ENCODE assay signal across 8 cellular contexts in the genomic region with DNA sequence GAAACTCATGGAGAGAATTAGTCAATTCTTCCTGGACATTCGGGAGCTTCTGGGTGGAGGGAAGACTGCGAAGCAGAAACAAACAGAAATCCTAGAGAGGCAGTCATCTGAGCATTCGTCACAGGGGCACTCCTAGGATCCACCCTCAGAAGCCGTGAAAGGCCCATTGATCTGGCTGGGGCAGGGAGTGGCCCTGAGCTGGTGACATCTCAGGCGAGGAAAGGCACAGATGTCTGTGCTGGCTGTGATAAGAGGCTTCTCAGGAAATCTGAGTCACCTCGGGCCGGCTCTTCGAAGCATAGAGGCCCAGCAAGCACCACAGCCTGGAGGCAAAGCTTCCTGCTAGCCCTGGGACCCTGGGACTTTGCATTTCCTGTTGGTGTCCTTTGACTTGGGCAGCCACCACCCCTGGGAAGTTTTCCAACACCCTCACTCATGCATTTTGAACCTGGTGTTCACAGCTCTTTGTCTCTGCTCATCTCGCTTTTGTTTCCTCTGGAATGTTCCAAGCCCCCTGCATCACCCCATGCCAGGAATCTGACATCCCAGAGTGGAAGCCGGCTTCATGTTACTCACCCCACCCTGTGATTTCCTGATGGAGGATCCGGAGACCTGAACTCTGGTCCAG. TPM values are rescaled to one million over a fixed set of nuclear protein-coding genes. Genes with fewer than 3 reads are reported as not detected.
DNase-seq lines count a peak whose midpoint lies in the region; ATAC-seq and TF ChIP-seq lines count a peak whose summit lies in the region.

No MANE protein-coding gene starts in this region.

- no peak for TF ChIP-seq EP300 in transverse colon (IDR thresholded peaks at IDR 0.05; ENCODE audit: low read depth)

- H3K27ac ChIP-seq in transverse colon, result peak overlapping the region; percentile 33 to 68 (median 50)

- no peak for ATAC-seq in HG03378 (IDR thresholded peaks at IDR 0.05; ENCODE audit: unreplicated experiment)
- ATAC-seq in HG03520 (IDR thresholded peaks at IDR 0.05; ENCODE audit: unreplicated experiment), result no peak

- DNase-seq in AG08396 (ENCODE audit: low spot score) (peak; percentile 52), Kasumi-1 (lab: John Stamatoyannopoulos, UW) (peak; percentile 53 to 71), dermis microvascular lymphatic vessel endothelial cell (ENCODE audit: low read depth in 2 of 2) (peak; percentile 98), lower leg skin (ENCODE audit: low spot score in 2 of 2) (peak; percentile 89 to 94), transverse colon (peak; percentile 74), GM10266 (ENCODE audit: extremely low spot score) (no peak)

- H3K36me3 ChIP-seq in transverse colon, result no peaks in the 10 kb centered on the region

- 28 to 30% methylated on average over 10 to 11 of the region's 11 CpGs for WGBS in lower leg skin, 2 donors
- WGBS in transverse colon (ENCODE audit: low coverage in 1 of 2), 2 donors, result 8 to 29% methylated on average over 3 to 11 of the region's 11 CpGs

- TF ChIP-seq POLR2A in lower leg skin (IDR thresholded peaks at IDR 0.05) (no peak), transverse colon (IDR thresholded peaks at IDR 0.05) (no peak)

- H3K4me3 ChIP-seq in lower leg skin (ENCODE audit: low read depth, poor library complexity, severe bottlenecking) (no peak overlapping the region), transverse colon (no peak overlapping the region)

- peaks cover 0 to 10% (median 5%) of the 10 kb centered on the region in 4 donors for H3K4me1 ChIP-seq in transverse colon

- no peaks in the 10 kb centered on the region for H3K9me3 ChIP-seq in transverse colon

- TF ChIP-seq CTCF in lower leg skin (IDR thresholded peaks at IDR 0.05) (no peak), transverse colon (IDR thresholded peaks at IDR 0.05) (no peak), GM10266 (IDR thresholded peaks at IDR 0.05; ENCODE audit: control insufficient read depth, insufficient read depth, low read depth, missing control alignments) (no peak)

- intact Hi-C loops in lower leg skin (cut with DNase I; ENCODE audit: low total_unique reads), result no loop called here
- intact Hi-C loops in transverse colon (cut with DNase I; ENCODE audit: low total_unique reads), result no loop called here

- no peaks in the 10 kb centered on the region for H3K27me3 ChIP-seq in transverse colon

- in situ Hi-C loops in transverse colon (cut with MboI; ENCODE audit: low pct_ligation_motif_present in 1 of 4, low pct_unique_long_range_greater_than_20kb in 1 of 4, low sequenced_read_pairs in 3 of 4), result no loop called here

RNA-seq across cellular contexts. Expression of a gene that starts 23.3 kb away (rescaled TPM):
- total RNA-seq in dermis microvascular lymphatic vessel endothelial cell, result 0.64 and 1.3 TPM in 2 replicates
- total RNA-seq in lower leg skin, result 1 to 10 TPM in 2 of 4 donors, under 1 TPM in 1, not detected in 1; 0.52 to 4.0 (median 3.8) TPM
- 10 to 100 TPM in 3 of 4 donors, 1 to 10 TPM in 1; 2.2 to 93.5 (median 14.4) TPM for total RNA-seq in transverse colon
